In genomic region chr3:172710709-172711456, GRCh38 we compare ENCODE assay signal across 1 cellular context.
TF ChIP-seq lines count a peak whose summit lies in the region.

NCEH1 (minus strand) TSS chr3:172711067; CDS start chr3:172710984, 83 bp downstream.

TF ChIP-seq in K562, 482 proteins besides CTCF, POLR2A, EP300 and RAD21 (continued from another document and continues in another):
- peak; percentile 37; the same call in 1 of the 2 replicates for TF ChIP-seq DEAF1 (CRISPR knock-in tag; IDR thresholded peaks at IDR 0.05)
- TF ChIP-seq RAD51 (IDR thresholded peaks at IDR 0.05; ENCODE audit: borderline replicate concordance, low read depth): no peak
- no peak for TF ChIP-seq CHD7 (IDR thresholded peaks at IDR 0.05; ENCODE audit: low read depth, low read length)
- no peak for TF ChIP-seq ARNT (IDR thresholded peaks at IDR 0.05)
- TF ChIP-seq STAG1 (CRISPR knock-in tag; IDR thresholded peaks at IDR 0.05; ENCODE audit: borderline replicate concordance): no peak
- no peak for TF ChIP-seq CEBPZ (IDR thresholded peaks at IDR 0.05; ENCODE audit: borderline replicate concordance, low read depth, low read length)
- peak; percentile 52 for TF ChIP-seq GMEB1 (CRISPR knock-in tag; IDR thresholded peaks at IDR 0.05)
- TF ChIP-seq ERF (CRISPR knock-in tag; IDR thresholded peaks at IDR 0.05): peak; percentile 86; the same call in 1 of the 2 replicates
- no peak for TF ChIP-seq ZNF217 (CRISPR knock-in tag; IDR thresholded peaks at IDR 0.05)
- peak; percentile 67 for TF ChIP-seq GABPB1 (CRISPR knock-in tag; IDR thresholded peaks at IDR 0.05)
- no peak for TF ChIP-seq GTF3C2 (IDR thresholded peaks at IDR 0.05; ENCODE audit: borderline replicate concordance, extremely low read depth, insufficient read length)
- TF ChIP-seq KLF16 (IDR thresholded peaks at IDR 0.05): peak; percentile 59; the same call in 1 of the 2 replicates
- TF ChIP-seq ADNP (tag; IDR thresholded peaks at IDR 0.05): no peak
- peak; percentile 91 for TF ChIP-seq POLR2G (IDR thresholded peaks at IDR 0.05; ENCODE audit: low read depth, low read length)
- 0 out of 6 replicates have a peak, but pooled peaks of 2 of the 3 experiments have one; percentile 18 to 31 for TF ChIP-seq ZBTB11 (CRISPR knock-in tag; IDR thresholded peaks at IDR 0.05)
- no peak for TF ChIP-seq ZNF140 (CRISPR knock-in tag; IDR thresholded peaks at IDR 0.05)
- TF ChIP-seq CC2D1A (IDR thresholded peaks at IDR 0.05): peak; percentile 73; the same call in 1 of the 2 replicates
- no peak for TF ChIP-seq EZH2 (IDR thresholded peaks at IDR 0.05; ENCODE audit: borderline replicate concordance, low read depth, low read length)
- no peak for TF ChIP-seq KAT8 (IDR thresholded peaks at IDR 0.05; ENCODE audit: low read depth)
- peak; percentile 11 for TF ChIP-seq NEUROD1 (IDR thresholded peaks at IDR 0.05; ENCODE audit: borderline replicate concordance, low read depth, low read length, partially characterized antibody)
- no peak for TF ChIP-seq HES1 (IDR thresholded peaks at IDR 0.05; ENCODE audit: low read depth)
- TF ChIP-seq HDAC6 (IDR thresholded peaks at IDR 0.05; ENCODE audit: low read depth, low read length): no peak
